In the genomic region with DNA sequence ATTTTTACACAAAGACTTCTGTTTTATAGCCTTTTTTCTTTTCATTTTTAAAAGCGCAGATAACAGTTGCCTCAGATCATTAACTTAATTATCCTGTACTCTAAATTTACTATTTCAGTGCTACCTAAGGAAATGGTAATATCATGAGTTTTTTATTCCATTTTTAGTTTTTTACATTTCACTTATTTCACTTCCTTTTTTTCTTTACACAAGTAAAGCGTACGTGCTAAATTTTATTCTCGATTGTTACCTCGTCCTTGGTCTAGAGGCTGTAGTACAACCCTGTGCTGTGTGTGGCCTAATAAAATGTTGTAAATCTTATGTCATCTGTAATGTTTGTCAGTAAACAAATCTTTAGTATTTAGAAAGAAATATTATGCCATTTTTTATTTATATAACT, we compare ENCODE assay signal across 1 cellular context.
TF ChIP-seq lines count a peak whose summit lies in the region.

No MANE protein-coding gene starts in this region.

TF ChIP-seq in IMR-90, 13 proteins besides CTCF, POLR2A, EP300 and RAD21 (continued from another document):
- no peak for TF ChIP-seq MAZ (IDR thresholded peaks at IDR 0.05; ENCODE audit: borderline replicate concordance, low read depth, low read length)
- TF ChIP-seq RFX5 (IDR thresholded peaks at IDR 0.05; ENCODE audit: low read depth, low read length): no peak
